8 cellular contexts compared by ENCODE assay signal in the genomic region with DNA sequence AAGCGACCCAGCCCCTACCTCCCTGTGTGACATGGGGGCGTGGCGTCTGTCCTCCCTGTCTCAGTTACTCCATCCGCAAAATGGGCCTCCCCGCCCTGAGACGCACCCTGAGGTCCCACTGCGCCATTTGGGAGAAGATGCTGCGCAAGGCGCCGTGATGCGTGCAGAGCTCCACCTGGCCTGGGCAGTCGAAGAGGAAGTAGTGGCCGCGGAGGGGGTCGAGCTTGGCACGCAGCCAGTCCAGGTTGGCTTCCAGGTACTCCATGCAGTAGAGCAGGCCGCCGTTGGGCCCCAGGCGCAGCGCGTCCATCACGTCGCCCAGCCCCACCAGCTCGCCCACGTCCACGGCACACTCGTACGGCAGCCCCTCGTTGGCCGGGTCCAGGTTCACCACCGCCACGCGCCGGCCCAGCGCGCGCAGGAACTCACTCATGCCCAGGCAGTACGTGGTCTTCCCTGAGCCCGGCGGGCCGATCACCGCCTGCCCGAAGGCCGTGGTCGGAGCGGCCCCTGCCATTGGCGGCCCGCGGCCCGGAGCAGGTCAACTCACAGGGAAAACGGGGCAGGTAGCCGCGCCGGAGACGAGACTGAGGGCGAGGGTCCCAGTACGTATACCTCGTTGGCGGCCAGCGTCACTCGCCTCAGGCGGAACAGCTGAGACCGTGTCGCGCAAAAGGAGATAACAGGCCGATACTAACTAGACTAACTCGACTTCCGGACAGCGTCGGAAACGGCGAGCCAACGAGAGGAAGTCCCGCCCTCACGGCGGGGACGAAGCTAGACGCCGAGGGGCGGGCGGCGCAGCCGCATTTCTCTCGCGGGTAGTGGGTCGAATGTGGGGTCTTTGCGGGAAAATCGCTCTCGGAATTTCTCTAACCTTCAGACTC. TPM values are rescaled to one million over a fixed set of nuclear protein-coding genes. Genes with fewer than 3 reads are reported as not detected.
DNase-seq lines count a peak whose midpoint lies in the region; ATAC-seq, FAIRE-seq and TF ChIP-seq lines count a peak whose summit lies in the region.

A gene (minus strand): TSS at position 704 of the 887 bp plus-strand sequence. CDS start 187 bp downstream, at position 517.

- peak; percentile 83 for ATAC-seq in GM21825 (IDR thresholded peaks at IDR 0.05; ENCODE audit: unreplicated experiment)

- H3K4me1 Mint-ChIP-seq in activated naive CD4-positive, alpha-beta T cell treated with anti-CD3 and anti-CD28 coated beads for 36 hours (ENCODE audit: low read depth): peaks cover 30% of the 10 kb centered on the region

- no peaks in the 10 kb centered on the region for H3K9me2 ChIP-seq in Karpas-422 (replicated peaks; ENCODE audit: insufficient read depth, low read length)

- peaks cover 20% of the 10 kb centered on the region for H3K4me1 ChIP-seq in Karpas-422 (ENCODE audit: low read length)
- peaks cover 16 to 18% of the 10 kb centered on the region in 2 experiments for H3K4me1 ChIP-seq in neutrophil (ENCODE audit: control insufficient read depth in 1 of 2, insufficient read depth in 1 of 2, low read depth in 1 of 2, low read length in 1 of 2)

- no peak for FAIRE-seq in frontal cortex (lab: Jason Lieb, UNC)

- CTCF ChIA-PET in activated naive CD4-positive, alpha-beta T cell treated with anti-CD3 and anti-CD28 coated beads for 36 hours (lab: Charles Lee): interaction anchor here (0.6 to 2.5 kb wide), 6 partner anchors 11 to 224 kb away, joined by 3 to 14 read pairs (median 4); a partner anchor contains a TSS

- peak within 1 kb of the TSS; percentile 94 for H3K9ac ChIP-seq in Karpas-422 (ENCODE audit: low read length)

- H3K27me3 Mint-ChIP-seq in activated naive CD4-positive, alpha-beta T cell treated with anti-CD3 and anti-CD28 coated beads for 36 hours (ENCODE audit: low read depth): no peaks in the 10 kb centered on the region

- peaks cover 22% of the 10 kb centered on the region for H3K79me2 ChIP-seq in Karpas-422 (ENCODE audit: low read length)

- H3K27ac Mint-ChIP-seq in activated naive CD4-positive, alpha-beta T cell treated with anti-CD3 and anti-CD28 coated beads for 36 hours: peak within 1 kb of the TSS; percentile 91

- no peak for TF ChIP-seq CTCF in neutrophil (IDR thresholded peaks at IDR 0.05)

- H3K9me3 ChIP-seq in Karpas-422 (ENCODE audit: low read length): no peaks in the 10 kb centered on the region
- no peaks in the 10 kb centered on the region for H3K9me3 ChIP-seq in neutrophil

- H3K27ac ChIP-seq in Karpas-422 (ENCODE audit: low read length) (peak within 1 kb of the TSS; percentile 83), neutrophil (peak within 1 kb of the TSS; percentile 92), substantia nigra (ENCODE audit: low read depth, low read length, poor library complexity, severe bottlenecking) (peak within 1 kb of the TSS; percentile 84)

- H3K4me3 ChIP-seq in Karpas-422 (ENCODE audit: low read length) (peak within 1 kb of the TSS; percentile 94), neutrophil (ENCODE audit: low read depth in 1 of 2, low read length in 1 of 2) (peak within 1 kb of the TSS; percentile 82)

- H3K4me3 Mint-ChIP-seq in activated naive CD4-positive, alpha-beta T cell treated with anti-CD3 and anti-CD28 coated beads for 36 hours: peak within 1 kb of the TSS; percentile 94

- no peaks in the 10 kb centered on the region for H3K9me3 Mint-ChIP-seq in activated naive CD4-positive, alpha-beta T cell treated with anti-CD3 and anti-CD28 coated beads for 36 hours

- intact Hi-C loops in activated naive CD4-positive, alpha-beta T cell treated with anti-CD3 and anti-CD28 coated beads for 36 hours (cut with micrococcal nuclease): loop anchor here (2.0 to 5.0 kb wide), 2 partner anchors 25 to 102 kb away; a partner anchor contains a TSS

- H3K27me3 ChIP-seq in Karpas-422 (ENCODE audit: low read length) (no peaks in the 10 kb centered on the region), neutrophil (no peaks in the 10 kb centered on the region)

- H4K20me1 ChIP-seq in Karpas-422 (ENCODE audit: insufficient read depth, low read depth, low read length): peaks cover 6% of the 10 kb centered on the region; the same call in 1 of the 2 replicates

- H3K4me2 ChIP-seq in Karpas-422 (ENCODE audit: low read depth, low read length, poor library complexity, severe bottlenecking): peak within 1 kb of the TSS; percentile 84

- H3K36me3 Mint-ChIP-seq in activated naive CD4-positive, alpha-beta T cell treated with anti-CD3 and anti-CD28 coated beads for 36 hours (ENCODE audit: low read depth): peaks cover 28% of the 10 kb centered on the region

- H3K36me3 ChIP-seq in Karpas-422 (ENCODE audit: insufficient read depth, low read length) (peaks cover 22% of the 10 kb centered on the region), neutrophil (peaks cover 68% of the 10 kb centered on the region)

- peak; percentile 85 for DNase-seq in Daoy (ENCODE audit: low read depth)
- DNase-seq in Karpas-422: peak; percentile 93
- DNase-seq in SK-N-DZ (ENCODE audit: low spot score): peak; percentile 77
- peak; percentile 82 for DNase-seq in activated naive CD4-positive, alpha-beta T cell treated with anti-CD3 and anti-CD28 coated beads for 36 hours
- peak; percentile 88 to 92 for DNase-seq in frontal cortex (ENCODE audit: low spot score in 2 of 2)
- peak in 48 of 49 donors; percentile 14 to 84 (median 72) for DNase-seq in substantia nigra (lab: John Stamatoyannopoulos, UW)

- peak within 1 kb of the TSS; percentile 75 for H2AFZ ChIP-seq in Karpas-422 (ENCODE audit: low read length)

RNA-seq across cellular contexts. Expression of the gene that starts here (rescaled TPM):
- total RNA-seq in Daoy (2014; rRNA removed; shearing (Covaris generic)): 13.3 and 16.7 TPM in 2 replicates
- total RNA-seq in Karpas-422 (2014; rRNA removed; shearing (Covaris generic); ENCODE audit: low replicate concordance): 32.6 and 33.3 TPM in 2 replicates
- polyA plus RNA-seq in SK-N-DZ (2014; cell fraction: cytosol; rRNA removed): 8.6 and 11.6 TPM in 2 replicates
- 7.6 and 8.3 TPM in 2 replicates for polyA plus RNA-seq in SK-N-DZ (2014; cell fraction: nucleus; rRNA removed)
- 10 to 100 TPM; 19.8 to 20.7 TPM for total RNA-seq in activated naive CD4-positive, alpha-beta T cell treated with anti-CD3 and anti-CD28 coated beads for 36 hours
- 8.6 TPM for total RNA-seq in frontal cortex

Comparison
In these comparisons a context has a peak if more than half of its experiments do, and no peak if none do; other contexts are left out.
1. Peak in every context shown above with its lines: DNase-seq, ATAC-seq, H3K4me3 ChIP-seq and H3K27ac ChIP-seq.